14 cellular contexts compared by ENCODE assay signal in genomic region chr7:142152076-142152475, GRCh38. TPM values are rescaled to one million over a fixed set of nuclear protein-coding genes. Genes with fewer than 3 reads are reported as not detected.
A peak's percentile ranks its signal among the peaks of the same experiment; 100 is the strongest.
DNase-seq lines count a peak whose midpoint lies in the region; ATAC-seq lines count a peak whose summit lies in the region.
"Had no signal": no experiment of that assay in that cellular context is flagged by ENCODE, and none has a peak within 500 bp of the region (broad histone marks: within the 10 kb centered on the region; RNA-seq: fewer than 3 reads in every experiment).

No MANE protein-coding gene starts in this region.

- no peak for DNase-seq in left colon
- no peak for DNase-seq in activated CD4-positive, alpha-beta T cell treated with anti-CD3 and anti-CD28 coated beads for 1 hour
- no peak for DNase-seq in cardiac septum (ENCODE audit: low spot score)
- DNase-seq in kidney tubule cell (ENCODE audit: low spot score), result no peak
- no peak for DNase-seq in midbrain (lab: John Stamatoyannopoulos, UW)
- DNase-seq: activated CD8-positive, alpha-beta T cell treated with anti-CD3 and anti-CD28 coated beads for 36 hours; mammary epithelial cell; NCI-H187; NCI-H526; SHP77 treated with DMSO at 0.1 percent for 48 hours had no signal

- ATAC-seq in GM18868 (IDR thresholded peaks at IDR 0.05; ENCODE audit: unreplicated experiment) (peak; percentile 63), GM21529 (IDR thresholded peaks at IDR 0.05; ENCODE audit: unreplicated experiment) (peak; percentile 57), HG03457 (IDR thresholded peaks at IDR 0.05; ENCODE audit: unreplicated experiment) (peak; percentile 73), left colon (peak; percentile 98)
- ATAC-seq: activated CD8-positive, alpha-beta T cell treated with anti-CD3 and anti-CD28 coated beads for 36 hours had no signal

- intact Hi-C loops in left colon (cut with DNase I, micrococcal nuclease), result no loop called here
- intact Hi-C loops in cardiac septum (cut with DNase I), result no loop called here

RNA-seq across cellular contexts. Expression of gene MGAM2, which starts 40.6 kb away (rescaled TPM):
- 10 to 100 TPM; 25.8 to 41.1 TPM for total RNA-seq in left colon
- 0.08 TPM for total RNA-seq in cardiac septum
- total RNA-seq: activated CD8-positive, alpha-beta T cell treated with anti-CD3 and anti-CD28 coated beads for 36 hours; LHCN-M2 had no signal

Comparison
In these comparisons a context has a peak if more than half of its experiments do, and no peak if none do; other contexts are left out.
1. RNA of gene MGAM2, which starts 40.6 kb away (total RNA-seq): 25.8 to 41.1 TPM in left colon; 0.08 TPM in cardiac septum (single experiment); every median in the first group is over 10 times any median in the second.
2. Peak in every context shown above with its lines, with median percentiles within 50 percentile points of each other: ATAC-seq.